1 cellular context compared by ENCODE assay signal in the genomic region with DNA sequence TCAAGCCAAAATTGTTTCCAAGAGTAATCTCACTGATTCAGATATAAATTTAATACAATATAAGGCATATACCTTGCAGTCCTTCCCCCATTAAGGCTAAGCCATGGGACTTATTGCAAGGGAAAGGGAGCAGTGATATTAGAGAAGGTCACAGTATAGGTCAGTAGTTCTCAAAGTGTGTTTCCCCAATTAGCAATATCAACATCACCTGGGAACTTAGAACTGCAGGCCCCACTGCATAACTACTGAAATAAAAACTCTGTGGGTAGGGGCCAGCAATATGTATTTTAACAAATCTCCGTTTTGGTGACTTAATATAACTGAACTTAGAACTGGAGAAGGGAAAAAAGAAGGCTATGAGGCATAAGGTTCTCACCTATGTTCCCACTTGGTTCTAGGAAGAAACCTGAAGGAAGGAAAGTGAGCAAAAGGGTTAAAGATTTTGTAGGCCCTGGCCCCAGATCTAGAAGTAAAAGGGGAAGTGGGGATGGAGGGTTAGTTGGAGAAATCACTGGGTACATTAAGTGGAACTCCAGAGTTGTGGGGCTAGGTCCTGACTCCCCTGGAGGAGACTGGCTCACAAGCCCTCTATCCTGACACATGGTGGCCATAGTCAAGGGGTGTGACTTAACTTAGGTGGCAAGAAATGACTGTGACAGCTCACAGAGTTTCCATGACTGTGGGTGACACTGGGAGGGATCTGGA.
TF ChIP-seq lines count a peak whose summit lies in the region.

No MANE protein-coding gene starts in this region.

TF ChIP-seq in IMR-90, 13 proteins besides CTCF, POLR2A, EP300 and RAD21:
- TF ChIP-seq MAFK (IDR thresholded peaks at IDR 0.05; ENCODE audit: low read depth, low read length) (no peak), SMC3 (IDR thresholded peaks at IDR 0.05; ENCODE audit: low read depth, low read length) (no peak), CHD1 (IDR thresholded peaks at IDR 0.05; ENCODE audit: low read depth, low read length) (no peak), RFX5 (IDR thresholded peaks at IDR 0.05; ENCODE audit: low read depth, low read length) (no peak)
TF ChIP-seq in IMR-90: peak in this region for 0.
